10 cellular contexts compared by ENCODE assay signal in genomic region chr4:165819126-165819525, GRCh38. TPM values are rescaled to one million over a fixed set of nuclear protein-coding genes. Genes with fewer than 3 reads are reported as not detected.
"Had no signal": no experiment of that assay in that cellular context is flagged by ENCODE, and none has a peak within 500 bp of the region (broad histone marks: within the 10 kb centered on the region; RNA-seq: fewer than 3 reads in every experiment).

No MANE protein-coding gene starts in this region.

RNA-seq across cellular contexts. Expression of gene TLL1, which starts 53.9 kb away (rescaled TPM):
- total RNA-seq: activated naive CD4-positive, alpha-beta T cell treated with anti-CD3 and anti-CD28 coated beads for 36 hours; activated naive CD4-positive, alpha-beta T cell treated with anti-CD3 and anti-CD28 coated beads, Interleukin-2, amount 50 U/mL, for 72 hours; activated naive CD8-positive, alpha-beta T cell treated with anti-CD3 and anti-CD28 coated beads for 36 hours; activated naive CD8-positive, alpha-beta T cell treated with anti-CD3 and anti-CD28 coated beads, Interleukin-2, amount 10 ng/mL, durations not matched to agents 7 days and 5 days; activated T-cell treated with anti-CD3 and anti-CD28 coated beads, Interleukin-2, amount 50 U/mL, for 4 hours; activated T-cell treated with anti-CD3 and anti-CD28 coated beads, Interleukin-2, amount 50 U/mL, for 72 hours; activated T-helper 1 cell treated with anti-CD3 and anti-CD28 coated beads, Interleukin-12 subunit alpha, Interleukin-12 subunit beta, Interleukin-2, Interleukin-4 antibody, amounts not matched to agents 30 ng/mL and 10 ng/mL and 1 ng/mL, durations not matched to agents 14 hours and 24 hours and 36 hours; activated T-helper 17 cell treated with anti-CD3 and anti-CD28 coated beads, Interleukin-2, amount 50 U/mL, for 72 hours; activated T-helper 2 cell treated with anti-CD3 and anti-CD28 coated beads, Interferon-gamma antibody, Interleukin-2, Interleukin-4, amounts not matched to agents 10 μg/mL and 5 μg/mL and 100 μg/mL, durations not matched to agents 14 hours and 24 hours and 36 hours had no signal
- polyA plus RNA-seq: cardiac muscle cell had no signal
